ENCODE assay signal across 8 cellular contexts in genomic region chr7:81956520-81956919, GRCh38.
DNase-seq lines count a peak whose midpoint lies in the region; ATAC-seq and TF ChIP-seq lines count a peak whose summit lies in the region.

No MANE protein-coding gene starts in this region.

- no peaks in the 10 kb centered on the region for H3K27me3 ChIP-seq in sigmoid colon

- ATAC-seq in HG02938 (IDR thresholded peaks at IDR 0.05; ENCODE audit: unreplicated experiment) (peak; percentile 91), GM21576 (IDR thresholded peaks at IDR 0.05; ENCODE audit: unreplicated experiment) (no peak)

- DNase-seq in NCI-H748 treated with DMSO at 0.1 percent for 48 hours (lab: John Stamatoyannopoulos, UW) (peak; percentile 8), dermis blood vessel endothelial cell (peak; percentile 79), midbrain (lab: John Stamatoyannopoulos, UW) (peak; percentile 47), sigmoid colon (no peak)
- DNase-seq in stimulated activated CD8-positive, alpha-beta memory T cell treated with anti-CD3 and anti-CD28 coated beads, Interleukin-4, amount 100 ng/mL, for 48 hours, result no peak

- intact Hi-C loops in sigmoid colon (cut with DNase I), result no loop called here

- H3K36me3 ChIP-seq in sigmoid colon, result peaks cover 0 to 20% (median 0%) of the 10 kb centered on the region in 4 donors

- H3K4me1 ChIP-seq in sigmoid colon, result no peaks in the 10 kb centered on the region

- no peak for TF ChIP-seq EP300 in sigmoid colon (IDR thresholded peaks at IDR 0.05)

- no peak overlapping the region for H3K27ac ChIP-seq in sigmoid colon

- 44 to 52% methylated on average over 4 of the region's 4 CpGs for WGBS in sigmoid colon, 2 donors

- no peaks in the 10 kb centered on the region for H3K9me3 ChIP-seq in sigmoid colon

- peak; percentile 43; the same call in 1 of the 2 replicates for TF ChIP-seq CTCF in GM12874 (IDR thresholded peaks at IDR 0.05; ENCODE audit: insufficient read depth, low read depth, low read length)
- peak in 1 of 4 experiments; percentile 7 for TF ChIP-seq CTCF in sigmoid colon (IDR thresholded peaks at IDR 0.05)

- TF ChIP-seq POLR2A in sigmoid colon (IDR thresholded peaks at IDR 0.05), result no peak

- H3K4me3 ChIP-seq in sigmoid colon, result no peak overlapping the region

Comparison
In these comparisons a context has a peak if more than half of its experiments do, and no peak if none do; other contexts are left out.
1. DNase-seq: peak in NCI-H748 treated with DMSO at 0.1 percent for 48 hours (single experiment), dermis blood vessel endothelial cell (single experiment) and midbrain (single experiment); none in sigmoid colon (single experiment) and stimulated activated CD8-positive, alpha-beta memory T cell treated with anti-CD3 and anti-CD28 coated beads, Interleukin-4, amount 100 ng/mL, for 48 hours (single experiment).